ENCODE assay signal across 13 cellular contexts in the genomic region with DNA sequence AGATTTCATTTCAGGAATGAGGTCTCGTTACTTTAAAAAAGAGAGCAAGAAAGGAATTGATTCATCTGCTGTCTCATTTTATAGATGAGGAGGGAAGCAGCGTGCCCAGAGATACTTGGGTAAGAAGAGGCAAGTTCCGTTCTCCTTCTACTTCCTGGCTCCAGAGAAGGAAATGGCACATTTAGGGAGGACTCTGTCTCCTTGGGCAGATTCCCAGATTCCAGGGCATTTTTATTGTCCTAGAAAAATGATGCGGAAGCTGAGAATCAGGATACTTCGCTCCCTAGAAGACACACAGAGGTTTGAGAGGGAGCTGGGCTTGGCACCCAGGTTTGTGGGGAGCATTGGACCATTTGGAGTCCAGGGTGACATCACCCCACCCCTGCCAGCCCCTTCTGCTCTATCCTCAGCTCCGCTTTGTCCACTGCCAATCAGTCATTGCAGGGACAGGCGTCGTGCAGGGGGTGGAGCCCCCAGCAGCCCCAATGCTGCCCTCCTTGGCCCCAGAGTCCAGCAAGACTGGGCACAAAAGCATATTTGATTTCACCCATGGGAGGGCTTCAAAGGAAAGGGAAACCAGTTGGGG.
A peak's percentile ranks its signal among the peaks of the same experiment; 100 is the strongest.
DNase-seq lines count a peak whose midpoint lies in the region; ATAC-seq and TF ChIP-seq lines count a peak whose summit lies in the region.
"Had no signal": no experiment of that assay in that cellular context is flagged by ENCODE, and none has a peak within 500 bp of the region (broad histone marks: within the 10 kb centered on the region; RNA-seq: fewer than 3 reads in every experiment).

No MANE protein-coding gene starts in this region.

- no peak for ATAC-seq in gastroesophageal sphincter
- no peak for ATAC-seq in stimulated activated effector memory CD8-positive, alpha-beta T cell treated with anti-CD3 and anti-CD28 coated beads, Interleukin-12 subunit alpha, Interleukin-12 subunit beta, amount 100 ng/mL, for 72 hours

- H3K36me3 Mint-ChIP-seq in activated naive CD4-positive, alpha-beta T cell treated with anti-CD3 and anti-CD28 coated beads, Interleukin-2, amount 10 ng/mL, durations not matched to agents 7 days and 5 days: no peaks in the 10 kb centered on the region
- H3K36me3 Mint-ChIP-seq in chondrocyte (ENCODE audit: low read depth) (no peaks in the 10 kb centered on the region), type B pancreatic cell (no peaks in the 10 kb centered on the region)
- H3K36me3 Mint-ChIP-seq in stimulated activated effector memory CD8-positive, alpha-beta T cell treated with anti-CD3 and anti-CD28 coated beads, Interleukin-12 subunit alpha, Interleukin-12 subunit beta, amount 100 ng/mL, for 72 hours: no peaks in the 10 kb centered on the region

- CTCF ChIA-PET in activated naive CD4-positive, alpha-beta T cell treated with anti-CD3 and anti-CD28 coated beads, Interleukin-2, amount 10 ng/mL, durations not matched to agents 7 days and 5 days (lab: Charles Lee): no interaction called here

- H3K4me3 ChIP-seq in mucosa of rectum (ENCODE audit: low read length in 2 of 2): peak overlapping the region; percentile 32 to 63
- H3K4me3 ChIP-seq in gastroesophageal sphincter: no peak overlapping the region

- H3K27ac ChIP-seq in mucosa of rectum (ENCODE audit: low read depth in 2 of 2, low read length in 2 of 2) (peak overlapping the region; percentile 92 to 95), gastroesophageal sphincter (peak overlapping the region in 2 of 4 donors; percentile 36 to 64)
- H3K27ac ChIP-seq: neutrophil had no signal

- no peak for TF ChIP-seq CTCF in chondrocyte (IDR thresholded peaks at IDR 0.05)
- no peak for TF ChIP-seq CTCF in type B pancreatic cell (conservative IDR thresholded peaks at IDR 0.05)
- TF ChIP-seq CTCF in gastroesophageal sphincter (IDR thresholded peaks at IDR 0.05): no peak

- no peak for TF ChIP-seq POLR2A in gastroesophageal sphincter (IDR thresholded peaks at IDR 0.05)

- H3K9me3 Mint-ChIP-seq in activated naive CD4-positive, alpha-beta T cell treated with anti-CD3 and anti-CD28 coated beads, Interleukin-2, amount 10 ng/mL, durations not matched to agents 7 days and 5 days: no peaks in the 10 kb centered on the region
- H3K9me3 Mint-ChIP-seq in chondrocyte (ENCODE audit: low read depth) (no peaks in the 10 kb centered on the region), type B pancreatic cell (no peaks in the 10 kb centered on the region)
- no peaks in the 10 kb centered on the region for H3K9me3 Mint-ChIP-seq in stimulated activated effector memory CD8-positive, alpha-beta T cell treated with anti-CD3 and anti-CD28 coated beads, Interleukin-12 subunit alpha, Interleukin-12 subunit beta, amount 100 ng/mL, for 72 hours
- H3K9me3 Mint-ChIP-seq: activated CD4-positive, alpha-beta T cell treated with anti-CD3 and anti-CD28 coated beads, Interleukin-2, amount 10 ng/mL, durations not matched to agents 24 days and 14 days had no signal

- H3K9ac ChIP-seq in mucosa of rectum (ENCODE audit: low read depth in 1 of 2, low read length in 2 of 2): peak overlapping the region; percentile 72 to 77

- H3K4me1 Mint-ChIP-seq in activated naive CD4-positive, alpha-beta T cell treated with anti-CD3 and anti-CD28 coated beads, Interleukin-2, amount 10 ng/mL, durations not matched to agents 7 days and 5 days: peaks cover 51% of the 10 kb centered on the region
- peaks cover 51% of the 10 kb centered on the region for H3K4me1 Mint-ChIP-seq in chondrocyte (ENCODE audit: low read depth)
- H3K4me1 Mint-ChIP-seq in type B pancreatic cell (ENCODE audit: unreplicated experiment): peaks cover 19% of the 10 kb centered on the region
- no peaks in the 10 kb centered on the region for H3K4me1 Mint-ChIP-seq in stimulated activated effector memory CD8-positive, alpha-beta T cell treated with anti-CD3 and anti-CD28 coated beads, Interleukin-12 subunit alpha, Interleukin-12 subunit beta, amount 100 ng/mL, for 72 hours

- H3K27ac Mint-ChIP-seq in activated naive CD4-positive, alpha-beta T cell treated with anti-CD3 and anti-CD28 coated beads, Interleukin-2, amount 10 ng/mL, durations not matched to agents 7 days and 5 days: no peak overlapping the region
- H3K27ac Mint-ChIP-seq in chondrocyte (ENCODE audit: unreplicated experiment) (no peak overlapping the region), type B pancreatic cell (peak overlapping the region; percentile 86)
- H3K27ac Mint-ChIP-seq in stimulated activated effector memory CD8-positive, alpha-beta T cell treated with anti-CD3 and anti-CD28 coated beads, Interleukin-12 subunit alpha, Interleukin-12 subunit beta, amount 100 ng/mL, for 72 hours: no peak overlapping the region
- H3K27ac Mint-ChIP-seq: activated CD4-positive, alpha-beta T cell treated with anti-CD3 and anti-CD28 coated beads, Interleukin-2, amount 10 ng/mL, durations not matched to agents 24 days and 14 days had no signal

- H3K27me3 Mint-ChIP-seq in activated naive CD4-positive, alpha-beta T cell treated with anti-CD3 and anti-CD28 coated beads, Interleukin-2, amount 10 ng/mL, durations not matched to agents 7 days and 5 days: peaks cover 90% of the 10 kb centered on the region
- no peaks in the 10 kb centered on the region for H3K27me3 Mint-ChIP-seq in chondrocyte (ENCODE audit: low read depth)
- no peaks in the 10 kb centered on the region for H3K27me3 Mint-ChIP-seq in type B pancreatic cell

- DNase-seq in activated naive CD4-positive, alpha-beta T cell treated with anti-CD3 and anti-CD28 coated beads, Interleukin-2, amount 10 ng/mL, durations not matched to agents 7 days and 5 days: peak; percentile 10
- DNase-seq in activated naive CD4-positive, alpha-beta T cell treated with Interleukin-2 at 50 U/mL for 16 hours: no peak
- DNase-seq in chondrocyte (ENCODE audit: low spot score) (peak; percentile 42), type B pancreatic cell (ENCODE audit: extremely low spot score, unreplicated experiment) (peak; percentile 58), hepatic stellate cell (ENCODE audit: low spot score) (no peak)
- no peak for DNase-seq in stimulated activated effector memory CD8-positive, alpha-beta T cell treated with anti-CD3 and anti-CD28 coated beads, Interleukin-12 subunit alpha, Interleukin-12 subunit beta, amount 100 ng/mL, for 72 hours (ENCODE audit: low spot score in 2 of 2)
- DNase-seq: ACHN; activated CD4-positive, alpha-beta T cell treated with anti-CD3 and anti-CD28 coated beads, Interleukin-2, amount 10 ng/mL, durations not matched to agents 24 days and 14 days; NCI-H82; SW 1271 had no signal

- 70 to 78% methylated on average over 5 of the region's 8 CpGs for WGBS in gastroesophageal sphincter (ENCODE audit: low coverage in 1 of 2), 2 donors

- H3K9me3 ChIP-seq in mucosa of rectum (ENCODE audit: control insufficient read depth in 2 of 2, low read length in 2 of 2) (no peaks in the 10 kb centered on the region), gastroesophageal sphincter (no peaks in the 10 kb centered on the region)
- H3K9me3 ChIP-seq: neutrophil had no signal

- H3K27me3 ChIP-seq in mucosa of rectum (ENCODE audit: control insufficient read depth in 2 of 2, insufficient read depth in 2 of 2, low read length in 2 of 2): no peaks in the 10 kb centered on the region
- H3K27me3 ChIP-seq in gastroesophageal sphincter: no peaks in the 10 kb centered on the region

- no peak overlapping the region for H3K4me3 Mint-ChIP-seq in activated naive CD4-positive, alpha-beta T cell treated with anti-CD3 and anti-CD28 coated beads, Interleukin-2, amount 10 ng/mL, durations not matched to agents 7 days and 5 days
- H3K4me3 Mint-ChIP-seq in chondrocyte (ENCODE audit: unreplicated experiment) (no peak overlapping the region), type B pancreatic cell (peak overlapping the region; percentile 55)
- no peak overlapping the region for H3K4me3 Mint-ChIP-seq in stimulated activated effector memory CD8-positive, alpha-beta T cell treated with anti-CD3 and anti-CD28 coated beads, Interleukin-12 subunit alpha, Interleukin-12 subunit beta, amount 100 ng/mL, for 72 hours
- H3K4me3 Mint-ChIP-seq: activated CD4-positive, alpha-beta T cell treated with anti-CD3 and anti-CD28 coated beads, Interleukin-2, amount 10 ng/mL, durations not matched to agents 24 days and 14 days had no signal

- H3K4me1 ChIP-seq in mucosa of rectum (ENCODE audit: control insufficient read depth in 2 of 2, insufficient read depth in 2 of 2, low read length in 2 of 2): peaks cover 33 to 35% of the 10 kb centered on the region in 2 donors
- H3K4me1 ChIP-seq in gastroesophageal sphincter: peaks cover 0 to 66% (median 25%) of the 10 kb centered on the region in 3 donors

- no peaks in the 10 kb centered on the region for H3K36me3 ChIP-seq in mucosa of rectum (ENCODE audit: control insufficient read depth in 2 of 2, insufficient read depth in 2 of 2, low read length in 2 of 2)
- no peaks in the 10 kb centered on the region for H3K36me3 ChIP-seq in gastroesophageal sphincter
- H3K36me3 ChIP-seq: neutrophil had no signal

- TF ChIP-seq EP300 in gastroesophageal sphincter (IDR thresholded peaks at IDR 0.05): no peak

Comparison
In these comparisons a context has a peak if more than half of its experiments do, and no peak if none do; other contexts are left out.
1. DNase-seq: peak in activated naive CD4-positive, alpha-beta T cell treated with anti-CD3 and anti-CD28 coated beads, Interleukin-2, amount 10 ng/mL, durations not matched to agents 7 days and 5 days (single experiment), chondrocyte (single experiment) and type B pancreatic cell (single experiment); none in activated naive CD4-positive, alpha-beta T cell treated with Interleukin-2 at 50 U/mL for 16 hours (single experiment), hepatic stellate cell (single experiment) and stimulated activated effector memory CD8-positive, alpha-beta T cell treated with anti-CD3 and anti-CD28 coated beads, Interleukin-12 subunit alpha, Interleukin-12 subunit beta, amount 100 ng/mL, for 72 hours (0 of 2).
2. H3K4me3 ChIP-seq: peak in mucosa of rectum (2 of 2); none in gastroesophageal sphincter (0 of 2).